ENCODE assay signal across 19 cellular contexts in the genomic region with DNA sequence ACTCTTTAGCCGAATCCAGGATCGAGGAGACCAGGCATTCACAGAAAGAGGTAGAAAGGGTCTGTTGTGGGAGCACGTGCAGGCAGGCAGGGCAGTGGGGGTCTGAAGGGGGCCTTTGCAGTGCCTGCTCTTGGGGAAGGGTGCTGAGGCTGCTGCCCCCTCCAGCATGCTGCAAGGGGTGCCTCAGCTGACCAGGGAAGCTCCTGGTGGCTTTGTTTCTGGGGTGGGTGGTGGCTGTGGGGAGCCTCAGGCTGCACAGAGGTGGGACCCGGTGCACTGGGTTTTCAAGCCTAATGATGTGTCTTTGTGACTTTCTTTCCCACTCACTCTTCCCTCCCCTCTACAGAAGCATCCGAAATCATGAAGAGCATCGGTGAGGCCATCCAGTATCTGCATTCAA. TPM values are rescaled to one million over a fixed set of nuclear protein-coding genes. Genes with fewer than 3 reads are reported as not detected.
DNase-seq lines count a peak whose midpoint lies in the region; ATAC-seq and TF ChIP-seq lines count a peak whose summit lies in the region.
"Had no signal": no experiment of that assay in that cellular context is flagged by ENCODE, and none has a peak within 500 bp of the region (broad histone marks: within the 10 kb centered on the region; RNA-seq: fewer than 3 reads in every experiment).

No MANE protein-coding gene starts in this region.

- DNase-seq in cardiac muscle cell (ENCODE audit: low read depth in 1 of 2, low spot score in 1 of 2), result no peak
- DNase-seq in heart left ventricle, result no peak
- no peak for DNase-seq in T-helper 17 cell
- DNase-seq in natural killer cell treated with Interleukin-12 subunit alpha and Interleukin-12 subunit beta and Interleukin-15 and Interleukin-18, amount 100 ng/mL, for 72 hours (ENCODE audit: low spot score), result no peak
- DNase-seq in hippocampal formation (lab: John Stamatoyannopoulos, UW), result no peak
- no peak for DNase-seq in activated CD8-positive, alpha-beta T cell treated with anti-CD3 and anti-CD28 coated beads for 36 hours
- DNase-seq: Calu3, H9, NCI-H187 treated with DMSO at 0.1 percent for 48 hours, NCI-H446, NCI-H69, RPMI8226, SIG-M5 had no signal

- peak overlapping the region; percentile 7 for H3K27ac ChIP-seq in cardiac muscle cell
- H3K27ac ChIP-seq in heart left ventricle, result peak overlapping the region in 3 of 12 donors; percentile 14 to 87 (median 43)
- H3K27ac ChIP-seq: A549, HL-60 had no signal

- 74 to 91% (median 89%) methylated on average over 6 of the region's 6 CpGs for WGBS in heart left ventricle, 4 donors

- ATAC-seq in heart left ventricle (no peak), T-helper 17 cell (no peak), HG03571 (IDR thresholded peaks at IDR 0.05; ENCODE audit: unreplicated experiment) (no peak)
- ATAC-seq in natural killer cell treated with Interleukin-12 subunit alpha and Interleukin-12 subunit beta and Interleukin-15 and Interleukin-18, amount 100 ng/mL, for 72 hours, result no peak
- ATAC-seq in activated CD8-positive, alpha-beta T cell treated with anti-CD3 and anti-CD28 coated beads for 36 hours, result no peak
- ATAC-seq: A549 had no signal

- peaks cover 41% of the 10 kb centered on the region for H3K4me1 ChIP-seq in cardiac muscle cell (ENCODE audit: low read depth)
- peaks cover 11 to 60% (median 45%) of the 10 kb centered on the region in 12 donors for H3K4me1 ChIP-seq in heart left ventricle

- TF ChIP-seq CTCF in cardiac muscle cell (IDR thresholded peaks at IDR 0.05; ENCODE audit: low read depth, low read length) (no peak), heart left ventricle (IDR thresholded peaks at IDR 0.05) (no peak)
- TF ChIP-seq CTCF in activated CD8-positive, alpha-beta T cell treated with anti-CD3 and anti-CD28 coated beads for 36 hours (IDR thresholded peaks at IDR 0.05), result no peak

- no peaks in the 10 kb centered on the region for H3K27me3 ChIP-seq in cardiac muscle cell
- H3K27me3 ChIP-seq in heart left ventricle, result no peaks in the 10 kb centered on the region

- POLR2A ChIA-PET in activated CD8-positive, alpha-beta T cell treated with anti-CD3 and anti-CD28 coated beads for 36 hours (lab: Charles Lee), result no interaction called here

- CTCF ChIA-PET in activated CD8-positive, alpha-beta T cell treated with anti-CD3 and anti-CD28 coated beads for 36 hours (lab: Charles Lee), result interaction anchor here (1.6 to 17.0 kb wide), 5 partner anchors 11 to 203 kb away, joined by 6 to 628 read pairs (median 17); partner anchors contain the start of gene IL20

- no peaks in the 10 kb centered on the region for H3K9me3 Mint-ChIP-seq in natural killer cell treated with Interleukin-12 subunit alpha and Interleukin-12 subunit beta and Interleukin-15 and Interleukin-18, amount 100 ng/mL, for 72 hours
- no peaks in the 10 kb centered on the region for H3K9me3 Mint-ChIP-seq in activated CD8-positive, alpha-beta T cell treated with anti-CD3 and anti-CD28 coated beads for 36 hours
- H3K9me3 Mint-ChIP-seq: CD14-positive monocyte, H9, IgD-negative memory B cell had no signal

- intact Hi-C loops in heart left ventricle (cut with DNase I), result loop anchor here in 7 of 10 donors (5.0 to 10.0 kb wide), 7 partner anchors 37 to 183 kb away; partner anchors contain the start of gene DYRK3 (in 2 of the 7)
- intact Hi-C loops in activated CD8-positive, alpha-beta T cell treated with anti-CD3 and anti-CD28 coated beads for 36 hours (cut with micrococcal nuclease), result no loop called here

- TF ChIP-seq POLR2A in heart left ventricle (IDR thresholded peaks at IDR 0.05), result no peak

- peaks cover 31% of the 10 kb centered on the region for H3K4me1 Mint-ChIP-seq in T-helper 17 cell
- H3K4me1 Mint-ChIP-seq in natural killer cell treated with Interleukin-12 subunit alpha and Interleukin-12 subunit beta and Interleukin-15 and Interleukin-18, amount 100 ng/mL, for 72 hours (ENCODE audit: low read depth in 2 of 2), result peaks cover 55 to 60% of the 10 kb centered on the region in 2 donors
- peaks cover 43% of the 10 kb centered on the region for H3K4me1 Mint-ChIP-seq in activated CD8-positive, alpha-beta T cell treated with anti-CD3 and anti-CD28 coated beads for 36 hours (ENCODE audit: low read depth)

- H3K9me3 ChIP-seq in cardiac muscle cell (ENCODE audit: low read depth) (no peaks in the 10 kb centered on the region), heart left ventricle (no peaks in the 10 kb centered on the region), T-helper 17 cell (ENCODE audit: control insufficient read depth, low read length, poor library complexity, severe bottlenecking) (no peaks in the 10 kb centered on the region)
- H3K9me3 ChIP-seq: A549 had no signal

- no peak overlapping the region for H3K4me3 ChIP-seq in cardiac muscle cell
- H3K4me3 ChIP-seq in heart left ventricle, result no peak overlapping the region
- H3K4me3 ChIP-seq: A549 had no signal

- H3K27ac Mint-ChIP-seq in T-helper 17 cell, result peak overlapping the region; percentile 70
- peak overlapping the region in 1 of 2 donors; percentile 40 for H3K27ac Mint-ChIP-seq in natural killer cell treated with Interleukin-12 subunit alpha and Interleukin-12 subunit beta and Interleukin-15 and Interleukin-18, amount 100 ng/mL, for 72 hours
- H3K27ac Mint-ChIP-seq in activated CD8-positive, alpha-beta T cell treated with anti-CD3 and anti-CD28 coated beads for 36 hours, result no peak overlapping the region

- H3K27me3 Mint-ChIP-seq in T-helper 17 cell, result no peaks in the 10 kb centered on the region
- H3K27me3 Mint-ChIP-seq in natural killer cell treated with Interleukin-12 subunit alpha and Interleukin-12 subunit beta and Interleukin-15 and Interleukin-18, amount 100 ng/mL, for 72 hours, result no peaks in the 10 kb centered on the region
- no peaks in the 10 kb centered on the region for H3K27me3 Mint-ChIP-seq in activated CD8-positive, alpha-beta T cell treated with anti-CD3 and anti-CD28 coated beads for 36 hours
- H3K27me3 Mint-ChIP-seq: IgD-negative memory B cell had no signal

- peaks cover 8% of the 10 kb centered on the region for H3K36me3 Mint-ChIP-seq in T-helper 17 cell (ENCODE audit: low read depth)
- H3K36me3 Mint-ChIP-seq in natural killer cell treated with Interleukin-12 subunit alpha and Interleukin-12 subunit beta and Interleukin-15 and Interleukin-18, amount 100 ng/mL, for 72 hours, result peaks cover 9% of the 10 kb centered on the region
- peaks cover 18% of the 10 kb centered on the region for H3K36me3 Mint-ChIP-seq in activated CD8-positive, alpha-beta T cell treated with anti-CD3 and anti-CD28 coated beads for 36 hours (ENCODE audit: low read depth)

- H3K36me3 ChIP-seq in cardiac muscle cell (peaks cover 37% of the 10 kb centered on the region), heart left ventricle (peaks cover 0 to 55% (median 52%) of the 10 kb centered on the region in 9 donors)

- no peak overlapping the region for H3K4me3 Mint-ChIP-seq in T-helper 17 cell
- peak overlapping the region; percentile 22 for H3K4me3 Mint-ChIP-seq in natural killer cell treated with Interleukin-12 subunit alpha and Interleukin-12 subunit beta and Interleukin-15 and Interleukin-18, amount 100 ng/mL, for 72 hours
- H3K4me3 Mint-ChIP-seq in activated CD8-positive, alpha-beta T cell treated with anti-CD3 and anti-CD28 coated beads for 36 hours, result no peak overlapping the region
- H3K4me3 Mint-ChIP-seq: CD14-positive monocyte, H9, IgD-negative memory B cell had no signal

RNA-seq across cellular contexts. Expression of gene IL19, which starts 41.5 kb away (rescaled TPM):
- total RNA-seq in cardiac muscle cell (not detected in 2 replicates), heart left ventricle (not detected), T-helper 17 cell (not detected)
- polyA plus RNA-seq in cardiac muscle cell (not detected in 2 replicates), heart left ventricle (not detected)
- total RNA-seq in natural killer cell treated with Interleukin-12 subunit alpha and Interleukin-12 subunit beta and Interleukin-15 and Interleukin-18, amount 100 ng/mL, for 72 hours, result not detected
- total RNA-seq in activated CD8-positive, alpha-beta T cell treated with anti-CD3 and anti-CD28 coated beads for 36 hours, result not detected
- total RNA-seq: Calu3, G401, H9 had no signal
- polyA plus RNA-seq: A549, CD14-positive monocyte, IgD-negative memory B cell had no signal

RNA-seq across cellular contexts. Expression of gene IL10, which starts 43.2 kb away (rescaled TPM):
- total RNA-seq in cardiac muscle cell, result not detected in 2 replicates
- polyA plus RNA-seq in cardiac muscle cell, result not detected in 2 replicates
- total RNA-seq in heart left ventricle, result 1 to 10 TPM in 3 of 9 donors, under 1 TPM in 5, not detected in 1; 0.50 to 5.0 (median 0.88) TPM
- 1 to 10 TPM in 1 of 2 donors, under 1 TPM in 1; 0.27 to 1.0 TPM for polyA plus RNA-seq in heart left ventricle
- total RNA-seq in T-helper 17 cell, result under 1 TPM; 0.20 to 0.76 TPM
- total RNA-seq in natural killer cell treated with Interleukin-12 subunit alpha and Interleukin-12 subunit beta and Interleukin-15 and Interleukin-18, amount 100 ng/mL, for 72 hours, result under 1 TPM in 1 of 2 donors, not detected in 1; 0.95 TPM
- under 1 TPM in 1 of 2 experiments, not detected in 1; 0.32 TPM for total RNA-seq in activated CD8-positive, alpha-beta T cell treated with anti-CD3 and anti-CD28 coated beads for 36 hours
- total RNA-seq: Calu3, G401, H9 had no signal
- polyA plus RNA-seq: A549 had no signal

RNA-seq across cellular contexts. Expression of gene MAPKAPK2, which starts 44.3 kb away (rescaled TPM):
- 99.4 and 117 TPM in 2 replicates for total RNA-seq in cardiac muscle cell
- polyA plus RNA-seq in cardiac muscle cell, result 31.4 and 37.1 TPM in 2 replicates
- total RNA-seq in heart left ventricle, result 100 to 1,000 TPM; 163 to 327 (median 223) TPM
- polyA plus RNA-seq in heart left ventricle, result 100 to 1,000 TPM; 126 to 227 TPM
- 100 to 1,000 TPM; 181 to 182 TPM for total RNA-seq in T-helper 17 cell
- 100 to 1,000 TPM; 104 to 115 TPM for total RNA-seq in natural killer cell treated with Interleukin-12 subunit alpha and Interleukin-12 subunit beta and Interleukin-15 and Interleukin-18, amount 100 ng/mL, for 72 hours
- total RNA-seq in activated CD8-positive, alpha-beta T cell treated with anti-CD3 and anti-CD28 coated beads for 36 hours, result 10 to 100 TPM; 50.4 to 51.4 TPM
